In genomic region chr5:94977437-94977836, GRCh38 we compare ENCODE assay signal across 33 cellular contexts.
DNase-seq lines count a peak whose midpoint lies in the region; ATAC-seq, FAIRE-seq and TF ChIP-seq lines count a peak whose summit lies in the region.
"Had no signal": no experiment of that assay in that cellular context is flagged by ENCODE, and none has a peak within 500 bp of the region (broad histone marks: within the 10 kb centered on the region; RNA-seq: fewer than 3 reads in every experiment).

No MANE protein-coding gene starts in this region.

- no peak overlapping the region for H3K27ac Mint-ChIP-seq in activated CD8-positive, alpha-beta T cell treated with anti-CD3 and anti-CD28 coated beads, Interleukin-2, amount 10 ng/mL, durations not matched to agents 7 days and 5 days
- H3K27ac Mint-ChIP-seq: B cell; CD14-positive monocyte; CD4-positive, alpha-beta memory T cell; CD4-positive, alpha-beta T cell; CD4-positive, CD25-positive, alpha-beta regulatory T cell; CD8-positive, alpha-beta memory T cell; CD8-positive, alpha-beta T cell had no signal

- in situ Hi-C loops in K562 (cut with MboI) = no loop called here

- H3K9me3 ChIP-seq in HEK293 (ENCODE audit: control insufficient read depth, insufficient read depth, low read depth, low read length) (no peaks in the 10 kb centered on the region), K562 (replicated peaks; ENCODE audit: control insufficient read depth, insufficient read depth, low read depth, low read length) (no peaks in the 10 kb centered on the region)
- H3K9me3 ChIP-seq: BE2C had no signal

- no peak for ATAC-seq in K562
- no peak for ATAC-seq in GM21717 (IDR thresholded peaks at IDR 0.05; ENCODE audit: unreplicated experiment)
- no peak for ATAC-seq in activated CD8-positive, alpha-beta T cell treated with anti-CD3 and anti-CD28 coated beads, Interleukin-2, amount 10 ng/mL, durations not matched to agents 7 days and 5 days
- ATAC-seq: A549; CD8-positive, alpha-beta T cell had no signal

- no peaks in the 10 kb centered on the region for H3K27me3 ChIP-seq in K562 (ENCODE audit: control insufficient read depth in 2 of 2, insufficient read depth in 2 of 2, low read length in 2 of 2)
- H3K27me3 ChIP-seq: BLaER1; BLaER1 treated with 17β-estradiol and CSF1 and Interleukin-3, amounts not matched to agents 10 nM and 100 nM had no signal

- H3K79me2 ChIP-seq in K562 (ENCODE audit: control insufficient read depth, insufficient read depth, low read length) = no peaks in the 10 kb centered on the region

- no peak for TF ChIP-seq POLR2A in K562 (conservative IDR thresholded peaks at IDR 0.05)

- H3K4me3 ChIP-seq in HEK293 (ENCODE audit: low read depth, low read length) (no peak overlapping the region), K562 (no peak overlapping the region)
- H3K4me3 ChIP-seq: A549; BLaER1; BLaER1 treated with 17β-estradiol and CSF1 and Interleukin-3, amounts not matched to agents 10 nM and 100 nM had no signal

- no peaks in the 10 kb centered on the region for H3K4me1 Mint-ChIP-seq in activated CD8-positive, alpha-beta T cell treated with anti-CD3 and anti-CD28 coated beads, Interleukin-2, amount 10 ng/mL, durations not matched to agents 7 days and 5 days (ENCODE audit: low read depth)
- H3K4me1 Mint-ChIP-seq: B cell; CD14-positive monocyte; CD4-positive, alpha-beta memory T cell; CD4-positive, CD25-positive, alpha-beta regulatory T cell; CD8-positive, alpha-beta memory T cell had no signal

- no peak overlapping the region for H3K9ac ChIP-seq in K562 (ENCODE audit: insufficient read depth in 1 of 2, low read depth in 2 of 2, low read length in 2 of 2)
- H3K9ac ChIP-seq: BLaER1; BLaER1 treated with 17β-estradiol and CSF1 and Interleukin-3, amounts not matched to agents 10 nM and 100 nM had no signal

- H2AFZ ChIP-seq in K562 (ENCODE audit: low read depth, low read length) = no peak overlapping the region

- BruUV-seq in K562 (replicated peaks; lab: Mats Ljungman, UMichigan) = no TSS peak

- H3K36me3 ChIP-seq in HEK293 (ENCODE audit: control insufficient read depth in 2 of 2, insufficient read depth in 1 of 2, low read length in 2 of 2) (no peaks in the 10 kb centered on the region), K562 (ENCODE audit: control insufficient read depth, insufficient read depth, low read length) (no peaks in the 10 kb centered on the region)
- H3K36me3 ChIP-seq: BE2C, BLaER1 had no signal

- no peak overlapping the region for H3K4me2 ChIP-seq in K562 (ENCODE audit: insufficient read depth, low read length)
- H3K4me2 ChIP-seq: A549; BLaER1; BLaER1 treated with 17β-estradiol and CSF1 and Interleukin-3, amounts not matched to agents 10 nM and 100 nM had no signal

- peaks cover 6% of the 10 kb centered on the region for H3K9me3 Mint-ChIP-seq in activated CD8-positive, alpha-beta T cell treated with anti-CD3 and anti-CD28 coated beads, Interleukin-2, amount 10 ng/mL, durations not matched to agents 7 days and 5 days (ENCODE audit: insufficient read depth)

- H4K20me1 ChIP-seq in K562 (replicated peaks; ENCODE audit: control insufficient read depth, insufficient read depth, low read length) = no peaks in the 10 kb centered on the region
- H4K20me1 ChIP-seq: BLaER1 had no signal

- H3K9me1 ChIP-seq in K562 (ENCODE audit: control insufficient read depth, insufficient read depth, low read length) = no peaks in the 10 kb centered on the region

- no peak overlapping the region for H3K4me3 Mint-ChIP-seq in activated CD8-positive, alpha-beta T cell treated with anti-CD3 and anti-CD28 coated beads, Interleukin-2, amount 10 ng/mL, durations not matched to agents 7 days and 5 days
- H3K4me3 Mint-ChIP-seq: B cell; CD14-positive monocyte; CD4-positive, alpha-beta memory T cell; CD4-positive, alpha-beta T cell; CD4-positive, CD25-positive, alpha-beta regulatory T cell; CD8-positive, alpha-beta memory T cell; CD8-positive, alpha-beta T cell had no signal

- no peak for TF ChIP-seq EP300 in K562 (IDR thresholded peaks at IDR 0.05; ENCODE audit: low read length)

- H3K27ac ChIP-seq in HEK293 (ENCODE audit: extremely low read depth, low read depth, low read length) (no peak overlapping the region), K562 (ENCODE audit: extremely low read depth, low read depth, low read length) (no peak overlapping the region)
- H3K27ac ChIP-seq: 22Rv1; A549; BLaER1; BLaER1 treated with 17β-estradiol and CSF1 and Interleukin-3, amounts not matched to agents 10 nM and 100 nM; C4-2B had no signal

- no peak for FAIRE-seq in K562 (lab: Jason Lieb, UNC)
- FAIRE-seq: A204.1, D721Med had no signal

- intact Hi-C loops in K562 (cut with micrococcal nuclease) = no loop called here

- CTCF ChIA-PET in HEK293 (lab: Yijun Ruan, JAX) = interaction anchor here (0.9 kb wide), 1 partner anchor 8 kb away, joined by 3 read pairs; no protein-coding TSS in a partner anchor
- CTCF ChIA-PET in K562 (lab: Yijun Ruan, JAX; ENCODE audit: low intra/inter-chr PET ratio) = no interaction called here
- CTCF ChIA-PET in activated CD8-positive, alpha-beta T cell treated with anti-CD3 and anti-CD28 coated beads, Interleukin-2, amount 10 ng/mL, durations not matched to agents 7 days and 5 days (lab: Charles Lee) = no interaction called here

- H3K36me3 Mint-ChIP-seq in activated CD8-positive, alpha-beta T cell treated with anti-CD3 and anti-CD28 coated beads, Interleukin-2, amount 10 ng/mL, durations not matched to agents 7 days and 5 days (ENCODE audit: low read depth) = no peaks in the 10 kb centered on the region
- H3K36me3 Mint-ChIP-seq: CD4-positive, alpha-beta memory T cell; CD4-positive, CD25-positive, alpha-beta regulatory T cell; CD8-positive, alpha-beta T cell had no signal

- no peak for TF ChIP-seq RAD21 in K562 (CRISPR knock-in tag; conservative IDR thresholded peaks at IDR 0.05 in 1 of 2, IDR thresholded peaks at IDR 0.05 in 1 of 2)

- no peaks in the 10 kb centered on the region for H3K4me1 ChIP-seq in HEK293 (ENCODE audit: control insufficient read depth, insufficient read depth, low read length)
- H3K4me1 ChIP-seq in K562 (replicated peaks in 1 of 2; ENCODE audit: control insufficient read depth in 2 of 2, insufficient read depth in 2 of 2, low read length in 2 of 2) = no peaks in the 10 kb centered on the region
- H3K4me1 ChIP-seq: A549; BE2C; BLaER1; BLaER1 treated with 17β-estradiol and CSF1 and Interleukin-3, amounts not matched to agents 10 nM and 100 nM; Caco-2 had no signal

- H3K27me3 Mint-ChIP-seq in activated CD8-positive, alpha-beta T cell treated with anti-CD3 and anti-CD28 coated beads, Interleukin-2, amount 10 ng/mL, durations not matched to agents 7 days and 5 days (ENCODE audit: low read depth) = no peaks in the 10 kb centered on the region
- H3K27me3 Mint-ChIP-seq: B cell; CD4-positive, alpha-beta T cell; CD4-positive, CD25-positive, alpha-beta regulatory T cell had no signal

- TF ChIP-seq CTCF in HEK293 (tag by site-specific recombination; IDR thresholded peaks at IDR 0.05) (no peak), K562 (IDR thresholded peaks at IDR 0.05 in 2 of 3, conservative IDR thresholded peaks at IDR 0.05 in 1 of 3; ENCODE audit: insufficient read depth in 2 of 3, low read depth in 1 of 3, low read length in 3 of 3) (no peak)

- WGBS in K562 (ENCODE audit: insufficient coverage, low coverage, missing lambda C conversion rate) = 0% methylated on average over 2 of the region's 2 CpGs

- no peak for DNase-seq in K562 (ENCODE audit: extremely low read depth in 1 of 4, low spot score in 3 of 4)
- DNase-seq in activated CD8-positive, alpha-beta T cell treated with anti-CD3 and anti-CD28 coated beads, Interleukin-2, amount 10 ng/mL, durations not matched to agents 7 days and 5 days = no peak
- DNase-seq: 8988T; ACHN; AML-193; BE2C; C1 segment of cervical spinal cord; Caco-2; Calu3; CD4-positive, alpha-beta memory T cell; CD4-positive, alpha-beta T cell; CD4-positive, CD25-positive, alpha-beta regulatory T cell; CD8-positive, alpha-beta memory T cell; CD8-positive, alpha-beta T cell; COR-L47; DMS 273 treated with DMSO at 0.1 percent for 48 hours; DMS153; DMS53; DMS79; DMS79 treated with DMSO at 0.1 percent for 48 hours; DND-41; EL had no signal

- POLR2A ChIA-PET in HEK293 (lab: Yijun Ruan, JAX) = no interaction called here
- POLR2A ChIA-PET in K562 (lab: Yijun Ruan, JAX) = no interaction called here
- POLR2A ChIA-PET in activated CD8-positive, alpha-beta T cell treated with anti-CD3 and anti-CD28 coated beads, Interleukin-2, amount 10 ng/mL, durations not matched to agents 7 days and 5 days (lab: Charles Lee) = no interaction called here

TF ChIP-seq in K562, 482 proteins besides CTCF, POLR2A, EP300 and RAD21:
- TF ChIP-seq ZNF41 (CRISPR knock-in tag; conservative IDR thresholded peaks at IDR 0.05) (no peak), HDAC6 (IDR thresholded peaks at IDR 0.05; ENCODE audit: low read depth, low read length) (no peak), ZC3H11A (IDR thresholded peaks at IDR 0.05; ENCODE audit: low read depth, low read length) (no peak), NR2C1 (IDR thresholded peaks at IDR 0.05) (no peak), NR2C1 (tag; IDR thresholded peaks at IDR 0.05) (no peak), ZFPM2 (CRISPR knock-in tag; IDR thresholded peaks at IDR 0.05) (no peak), HNRNPUL1 (IDR thresholded peaks at IDR 0.05; ENCODE audit: low read length) (no peak), PHB2 (IDR thresholded peaks at IDR 0.05; ENCODE audit: low read depth) (no peak), RBM25 (IDR thresholded peaks at IDR 0.05; ENCODE audit: low read depth, low read length, severe bottlenecking) (peak; percentile 69), ZNF277 (CRISPR knock-in tag; IDR thresholded peaks at IDR 0.05; ENCODE audit: borderline replicate concordance) (no peak)
